Comparison of ENCODE assay signal across 1 cellular context in the genomic region with DNA sequence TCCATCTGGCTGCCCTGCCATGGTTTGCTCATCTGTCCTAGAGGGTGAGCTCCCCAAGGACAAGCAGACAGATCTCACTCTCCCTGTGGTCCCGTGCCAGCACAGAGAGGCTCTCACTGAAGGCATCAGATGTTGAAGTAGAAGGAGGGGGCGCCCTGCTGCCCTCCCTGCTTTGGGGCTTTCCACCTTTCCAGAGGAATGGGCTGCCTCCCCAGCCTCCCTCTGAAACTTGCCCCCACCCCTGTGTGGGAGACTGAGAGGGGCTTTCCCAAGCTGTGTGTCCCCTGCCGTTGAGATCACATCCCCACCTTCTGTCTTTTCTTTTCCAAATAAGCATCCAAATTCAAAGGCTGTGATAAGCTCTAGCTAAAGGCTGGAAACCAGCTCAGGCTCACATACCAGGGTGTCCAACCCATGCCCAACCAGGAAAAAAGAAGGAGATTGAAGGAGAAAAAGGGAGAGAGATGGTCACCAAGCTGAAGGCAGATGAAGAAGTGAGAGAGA.
TF ChIP-seq lines count a peak whose summit lies in the region.

No MANE protein-coding gene starts in this region.

TF ChIP-seq in GM23338, 12 proteins besides CTCF, POLR2A, EP300 and RAD21 (continued from another document):
- TF ChIP-seq NANOG (IDR thresholded peaks at IDR 0.05; ENCODE audit: borderline replicate concordance) (no peak), EZH2 (IDR thresholded peaks at IDR 0.05; ENCODE audit: low read depth, unreplicated experiment) (no peak), JUNB (IDR thresholded peaks at IDR 0.05; ENCODE audit: unreplicated experiment) (no peak)
